ENCODE assay signal across 9 cellular contexts in genomic region chr12:110577717-110578521, GRCh38. TPM values are rescaled to one million over a fixed set of nuclear protein-coding genes. Genes with fewer than 3 reads are reported as not detected.
DNase-seq lines count a peak whose midpoint lies in the region; ATAC-seq and TF ChIP-seq lines count a peak whose summit lies in the region.
"Had no signal": no experiment of that assay in that cellular context is flagged by ENCODE, and none has a peak within 500 bp of the region (broad histone marks: within the 10 kb centered on the region; RNA-seq: fewer than 3 reads in every experiment).

No MANE protein-coding gene starts in this region.

- peaks cover 37% of the 10 kb centered on the region for H3K36me3 Mint-ChIP-seq in activated CD8-positive, alpha-beta T cell treated with anti-CD3 and anti-CD28 coated beads for 36 hours (ENCODE audit: low read depth)
- H3K36me3 Mint-ChIP-seq in stimulated activated naive CD8-positive, alpha-beta T cell treated with anti-CD3 and anti-CD28 coated beads, Interleukin-15, Interleukin-2, amounts not matched to agents 100 ng/mL and 50 ng/mL, for 24 hours (ENCODE audit: low read depth), result peaks cover 43% of the 10 kb centered on the region

- POLR2A ChIA-PET in activated CD8-positive, alpha-beta T cell treated with anti-CD3 and anti-CD28 coated beads for 36 hours (lab: Charles Lee), result interaction anchor here (1.6 to 7.7 kb wide), 4 partner anchors 14 to 109 kb away, joined by 5 to 79 read pairs (median 13); partner anchors contain the start of genes FAM216A and GPN3

- H2AFZ ChIP-seq in KMS-11 (ENCODE audit: low read depth), result no peak overlapping the region

- CTCF ChIA-PET in activated CD8-positive, alpha-beta T cell treated with anti-CD3 and anti-CD28 coated beads for 36 hours (lab: Charles Lee), result interaction anchor here (1.5 kb wide), 1 partner anchor 146 kb away, joined by 5 read pairs; no protein-coding TSS in a partner anchor

- peak overlapping the region; percentile 34 for H3K4me3 ChIP-seq in GM08714 (ENCODE audit: low read length)
- no peak overlapping the region for H3K4me3 ChIP-seq in KMS-11 (IDR thresholded peaks at IDR 0.05; ENCODE audit: insufficient read depth, low read depth, low read length)

- H3K79me2 ChIP-seq in KMS-11 (ENCODE audit: insufficient read depth, low read depth), result peaks cover 93% of the 10 kb centered on the region

- H3K27ac ChIP-seq in KMS-11 (no peak overlapping the region; the same call in 1 of the 2 replicates), foreskin keratinocyte (peak overlapping the region; percentile 100)
- H3K27ac ChIP-seq: VCaP had no signal

- no peaks in the 10 kb centered on the region for H3K9me3 Mint-ChIP-seq in activated CD8-positive, alpha-beta T cell treated with anti-CD3 and anti-CD28 coated beads for 36 hours
- H3K9me3 Mint-ChIP-seq in stimulated activated naive CD8-positive, alpha-beta T cell treated with anti-CD3 and anti-CD28 coated beads, Interleukin-15, Interleukin-2, amounts not matched to agents 100 ng/mL and 50 ng/mL, for 24 hours, result no peaks in the 10 kb centered on the region

- peaks cover 12% of the 10 kb centered on the region for H4K20me1 ChIP-seq in KMS-11 (ENCODE audit: insufficient read depth)

- H3K27ac Mint-ChIP-seq in activated CD8-positive, alpha-beta T cell treated with anti-CD3 and anti-CD28 coated beads for 36 hours, result peak overlapping the region; percentile 96
- peak overlapping the region; percentile 99 for H3K27ac Mint-ChIP-seq in stimulated activated naive CD8-positive, alpha-beta T cell treated with anti-CD3 and anti-CD28 coated beads, Interleukin-15, Interleukin-2, amounts not matched to agents 100 ng/mL and 50 ng/mL, for 24 hours

- peak; percentile 60 for ATAC-seq in activated CD8-positive, alpha-beta T cell treated with anti-CD3 and anti-CD28 coated beads for 36 hours
- ATAC-seq in foreskin keratinocyte, result peak; percentile 79
- no peak for ATAC-seq in GM18858 (IDR thresholded peaks at IDR 0.05; ENCODE audit: unreplicated experiment)
- no peak for ATAC-seq in GM21367 (IDR thresholded peaks at IDR 0.05; ENCODE audit: unreplicated experiment)

- intact Hi-C loops in activated CD8-positive, alpha-beta T cell treated with anti-CD3 and anti-CD28 coated beads for 36 hours (cut with micrococcal nuclease), result loop anchor here (2.0 kb wide), 1 partner anchor 15 kb away; no protein-coding TSS in a partner anchor

- no peaks in the 10 kb centered on the region for H3K36me3 ChIP-seq in KMS-11 (ENCODE audit: insufficient read depth)

- H3K27me3 ChIP-seq in KMS-11 (ENCODE audit: insufficient read depth, low read depth) (no peaks in the 10 kb centered on the region), foreskin keratinocyte (no peaks in the 10 kb centered on the region)

- H3K4me3 Mint-ChIP-seq in activated CD8-positive, alpha-beta T cell treated with anti-CD3 and anti-CD28 coated beads for 36 hours, result peak overlapping the region; percentile 92
- peak overlapping the region; percentile 98 for H3K4me3 Mint-ChIP-seq in stimulated activated naive CD8-positive, alpha-beta T cell treated with anti-CD3 and anti-CD28 coated beads, Interleukin-15, Interleukin-2, amounts not matched to agents 100 ng/mL and 50 ng/mL, for 24 hours

- H3K4me2 ChIP-seq in KMS-11, result peak overlapping the region; percentile 25; the same call in 1 of the 2 replicates

- no peak overlapping the region for H3K9ac ChIP-seq in KMS-11

- TF ChIP-seq CTCF in KMS-11 (conservative IDR thresholded peaks at IDR 0.05; ENCODE audit: low read depth, low read length) (no peak), foreskin keratinocyte (conservative IDR thresholded peaks at IDR 0.05) (no peak)
- no peak for TF ChIP-seq CTCF in activated CD8-positive, alpha-beta T cell treated with anti-CD3 and anti-CD28 coated beads for 36 hours (IDR thresholded peaks at IDR 0.05)

- H3K27me3 Mint-ChIP-seq in activated CD8-positive, alpha-beta T cell treated with anti-CD3 and anti-CD28 coated beads for 36 hours, result no peaks in the 10 kb centered on the region
- H3K27me3 Mint-ChIP-seq in stimulated activated naive CD8-positive, alpha-beta T cell treated with anti-CD3 and anti-CD28 coated beads, Interleukin-15, Interleukin-2, amounts not matched to agents 100 ng/mL and 50 ng/mL, for 24 hours, result no peaks in the 10 kb centered on the region

- H3K4me1 ChIP-seq in KMS-11 (ENCODE audit: low read depth, poor library complexity, severe bottlenecking) (peaks cover 23% of the 10 kb centered on the region), foreskin keratinocyte (peaks cover 21% of the 10 kb centered on the region)

- H3K4me1 Mint-ChIP-seq in activated CD8-positive, alpha-beta T cell treated with anti-CD3 and anti-CD28 coated beads for 36 hours (ENCODE audit: low read depth), result peaks cover 67% of the 10 kb centered on the region
- peaks cover 87% of the 10 kb centered on the region for H3K4me1 Mint-ChIP-seq in stimulated activated naive CD8-positive, alpha-beta T cell treated with anti-CD3 and anti-CD28 coated beads, Interleukin-15, Interleukin-2, amounts not matched to agents 100 ng/mL and 50 ng/mL, for 24 hours (ENCODE audit: low read depth)

- DNase-seq in activated CD8-positive, alpha-beta T cell treated with anti-CD3 and anti-CD28 coated beads for 36 hours, result peak; percentile 72
- DNase-seq in foreskin keratinocyte (peak; percentile 94 to 98), GDM1 (lab: John Stamatoyannopoulos, UW) (no peak)

RNA-seq across cellular contexts. Expression of gene PPTC7, which starts 5.2 kb away (rescaled TPM):
- total RNA-seq in activated CD8-positive, alpha-beta T cell treated with anti-CD3 and anti-CD28 coated beads for 36 hours, result 10 to 100 TPM; 43.1 to 44.5 TPM
- 26.6 and 27.2 TPM in 2 replicates for total RNA-seq in foreskin keratinocyte
- 9.6 and 12.0 TPM in 2 replicates for polyA plus RNA-seq in foreskin keratinocyte

RNA-seq across cellular contexts. Expression of gene TCTN1, which starts 36.0 kb away (rescaled TPM):
- total RNA-seq in activated CD8-positive, alpha-beta T cell treated with anti-CD3 and anti-CD28 coated beads for 36 hours, result 1 to 10 TPM; 7.9 to 8.6 TPM
- total RNA-seq in foreskin keratinocyte, result 21.4 and 22.7 TPM in 2 replicates
- 18.2 and 21.6 TPM in 2 replicates for polyA plus RNA-seq in foreskin keratinocyte

Comparison
In these comparisons a context has a peak if more than half of its experiments do, and no peak if none do; other contexts are left out.
1. ATAC-seq: peak in activated CD8-positive, alpha-beta T cell treated with anti-CD3 and anti-CD28 coated beads for 36 hours (single experiment) and foreskin keratinocyte (single experiment); none in GM18858 (single experiment) and GM21367 (single experiment).